ENCODE assay signal across 8 cellular contexts in the genomic region with DNA sequence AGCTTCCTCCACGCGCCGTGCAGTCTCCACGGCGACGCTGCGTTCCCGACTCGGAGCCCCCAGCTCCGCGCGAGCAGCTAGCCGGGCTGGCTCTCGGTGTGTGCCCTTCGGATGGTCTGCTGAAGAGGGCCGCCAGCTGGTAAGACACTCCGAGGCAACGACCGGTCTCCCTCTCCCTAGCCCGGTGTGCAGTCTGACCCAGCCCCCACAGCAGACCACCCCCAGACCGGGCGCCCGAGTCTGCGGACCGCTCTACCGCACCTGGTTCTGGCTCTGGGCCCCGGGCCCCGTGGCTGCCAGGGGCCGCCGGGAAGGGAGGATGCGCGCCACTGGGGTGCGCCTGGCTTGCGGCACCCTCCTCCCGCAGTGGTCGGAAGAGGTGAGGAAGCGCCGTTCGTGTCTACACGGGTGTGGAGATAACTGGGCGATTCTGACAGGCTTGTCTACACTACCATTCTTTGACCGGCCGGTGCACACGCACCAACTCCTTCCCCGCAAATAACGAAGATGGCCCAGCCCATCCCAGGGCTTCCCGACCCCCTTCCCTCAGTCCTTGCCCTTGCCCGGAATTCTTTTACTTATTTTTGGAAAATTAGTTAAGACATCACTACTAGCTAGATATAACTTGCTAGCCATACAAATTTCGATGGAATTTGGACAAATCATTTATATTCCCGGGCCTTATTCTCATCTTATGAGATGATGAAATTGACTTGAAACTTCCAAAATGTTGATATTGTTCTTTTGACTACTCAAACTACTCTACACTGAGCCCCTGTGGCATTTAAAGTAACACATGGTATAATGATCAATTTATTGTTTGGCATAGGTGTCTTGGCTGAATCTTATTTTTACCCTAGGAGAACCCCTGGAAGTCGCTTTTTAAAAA. TPM values are rescaled to one million over a fixed set of nuclear protein-coding genes. Genes with fewer than 3 reads are reported as not detected.
DNase-seq lines count a peak whose midpoint lies in the region; ATAC-seq lines count a peak whose summit lies in the region.

No MANE protein-coding gene starts in this region.

- peak overlapping the region; percentile 62 for H3K27ac Mint-ChIP-seq in T-helper 17 cell

- H3K36me3 ChIP-seq in duodenal mucosa (ENCODE audit: control insufficient read depth in 1 of 2, insufficient read depth in 2 of 2, low read length in 2 of 2) = no peaks in the 10 kb centered on the region

- peak overlapping the region in 1 of 2 donors; percentile 41 for H3K9ac ChIP-seq in duodenal mucosa (ENCODE audit: low read depth in 1 of 2, low read length in 2 of 2)

- peaks cover 15% of the 10 kb centered on the region for H3K27me3 Mint-ChIP-seq in T-helper 17 cell

- H3K9me3 ChIP-seq in T-helper 17 cell (ENCODE audit: control insufficient read depth, low read length, poor library complexity, severe bottlenecking) = no peaks in the 10 kb centered on the region
- no peaks in the 10 kb centered on the region for H3K9me3 ChIP-seq in duodenal mucosa (ENCODE audit: control insufficient read depth in 1 of 2, low read length in 2 of 2)

- no peaks in the 10 kb centered on the region for H3K27me3 ChIP-seq in duodenal mucosa (ENCODE audit: control insufficient read depth in 1 of 2, insufficient read depth in 2 of 2, low read length in 2 of 2)

- DNase-seq in CMK (ENCODE audit: low read depth) = peak; percentile 25
- peak; percentile 6 to 12 (median 10) for DNase-seq in T-helper 17 cell
- DNase-seq in midbrain (lab: John Stamatoyannopoulos, UW) = peak; percentile 58
- DNase-seq in NCI-H82 treated with DMSO at 0.1 percent for 48 hours (lab: John Stamatoyannopoulos, UW; ENCODE audit: unreplicated experiment) = no peak

- H3K36me3 Mint-ChIP-seq in T-helper 17 cell (ENCODE audit: low read depth) = no peaks in the 10 kb centered on the region

- H3K4me1 ChIP-seq in duodenal mucosa (ENCODE audit: control insufficient read depth in 1 of 2, insufficient read depth in 2 of 2, low read length in 2 of 2) = peaks cover 9% of the 10 kb centered on the region in 2 donors

- H3K27ac ChIP-seq in duodenal mucosa (ENCODE audit: low read depth, low read length) (peak overlapping the region; percentile 66), temporal lobe (ENCODE audit: low read depth, low read length) (peak overlapping the region; percentile 69)

- peak; percentile 49 for ATAC-seq in GM19395 (IDR thresholded peaks at IDR 0.05; ENCODE audit: unreplicated experiment)
- ATAC-seq in HG03442 (IDR thresholded peaks at IDR 0.05; ENCODE audit: unreplicated experiment) = peak; percentile 34
- peak; percentile 54 for ATAC-seq in T-helper 17 cell

- peaks cover 12% of the 10 kb centered on the region for H3K4me1 Mint-ChIP-seq in T-helper 17 cell

- peak overlapping the region; percentile 86 for H3K4me3 Mint-ChIP-seq in T-helper 17 cell

- peak overlapping the region; percentile 73 to 75 for H3K4me3 ChIP-seq in duodenal mucosa (ENCODE audit: low read depth in 1 of 2, low read length in 2 of 2)

RNA-seq across cellular contexts. Expression of a gene that starts 1.1 kb away (rescaled TPM):
- total RNA-seq in T-helper 17 cell (not detected), temporal lobe (not detected)

RNA-seq across cellular contexts. Expression of a gene that starts 45.4 kb away (rescaled TPM):
- not detected for total RNA-seq in T-helper 17 cell
- 78.2 TPM for total RNA-seq in temporal lobe

RNA-seq across cellular contexts. Expression of a gene that starts 56.2 kb away (rescaled TPM):
- total RNA-seq in T-helper 17 cell = not detected
- 9.3 TPM for total RNA-seq in temporal lobe

Comparison
In these comparisons a context has a peak if more than half of its experiments do, and no peak if none do; other contexts are left out.
1. RNA of a gene that starts 45.4 kb away (total RNA-seq): 78.2 TPM in temporal lobe (single experiment); not detected in T-helper 17 cell; every median in the first group is over 10 times any median in the second.
2. RNA of a gene that starts 56.2 kb away (total RNA-seq): 9.3 TPM in temporal lobe (single experiment); not detected in T-helper 17 cell; every median in the first group is over 10 times any median in the second.
3. Peak in every context shown above with its lines, with median percentiles within 50 percentile points of each other: ATAC-seq.